ENCODE assay signal across 1 cellular context in the genomic region with DNA sequence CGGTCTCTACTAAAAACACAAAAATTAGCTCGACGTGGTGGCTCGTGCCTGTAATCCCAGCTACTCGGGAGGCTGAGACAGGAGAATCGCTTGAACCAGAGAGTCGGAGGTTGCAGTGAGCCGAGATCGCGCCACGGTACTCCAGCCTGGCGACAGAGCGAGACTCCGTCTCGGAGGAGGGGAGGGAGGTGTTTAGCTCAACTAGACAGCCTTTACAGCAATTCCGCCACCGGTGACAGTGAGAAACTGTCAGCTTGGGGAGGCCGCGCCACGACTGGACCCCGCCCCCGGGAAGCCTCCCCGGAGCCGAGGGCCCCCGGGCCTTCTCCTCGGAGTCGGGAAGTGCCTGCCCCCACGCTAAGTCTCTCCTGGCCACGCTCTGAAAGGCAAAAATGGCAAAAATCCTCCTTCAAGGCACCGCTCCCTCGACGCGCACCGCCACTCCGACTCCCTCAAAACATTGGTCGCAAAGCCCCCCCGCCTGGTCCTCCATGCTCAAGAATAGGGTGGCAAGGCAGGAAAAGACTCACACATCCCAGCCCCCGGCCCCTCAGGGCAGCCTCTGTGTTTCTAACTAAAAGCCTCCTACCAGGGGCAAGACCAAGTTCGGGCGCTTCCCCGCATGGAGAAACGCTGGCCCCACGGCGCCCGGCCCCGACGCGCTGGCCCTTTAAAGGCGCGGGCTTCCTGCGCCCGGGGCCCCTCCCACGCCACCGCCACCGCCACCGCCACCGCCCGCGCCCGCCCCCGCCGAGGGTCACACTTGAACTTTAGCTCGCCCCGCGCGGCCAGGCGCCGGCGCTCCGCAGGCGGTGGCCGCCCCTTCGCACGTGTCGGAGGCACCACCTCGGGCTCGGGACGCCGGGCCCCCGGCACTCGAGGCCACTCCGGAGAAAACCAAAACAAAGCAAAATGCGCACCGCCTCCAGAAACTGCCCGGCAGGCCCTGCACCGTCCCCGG.
TF ChIP-seq lines count a peak whose summit lies in the region.

No MANE protein-coding gene starts in this region.

TF ChIP-seq in GM23338, 12 proteins besides CTCF, POLR2A, EP300 and RAD21 (continued from another document):
- TF ChIP-seq ZNF462 (CRISPR knock-in tag; IDR thresholded peaks at IDR 0.05) (no peak), ZNF114 (CRISPR knock-in tag; IDR thresholded peaks at IDR 0.05) (no peak), ZNF331 (CRISPR knock-in tag; IDR thresholded peaks at IDR 0.05; ENCODE audit: low read depth) (no peak), EZH2 (IDR thresholded peaks at IDR 0.05; ENCODE audit: low read depth, unreplicated experiment) (no peak), POLR2AphosphoS5 (IDR thresholded peaks at IDR 0.05; ENCODE audit: low read depth) (no peak; the same call in 1 of the 2 replicates), STAT1 (IDR thresholded peaks at IDR 0.05; ENCODE audit: unreplicated experiment) (no peak), EZH2phosphoT487 (IDR thresholded peaks at IDR 0.05; ENCODE audit: unreplicated experiment) (no peak)
- TF ChIP-seq, protein P1, sequence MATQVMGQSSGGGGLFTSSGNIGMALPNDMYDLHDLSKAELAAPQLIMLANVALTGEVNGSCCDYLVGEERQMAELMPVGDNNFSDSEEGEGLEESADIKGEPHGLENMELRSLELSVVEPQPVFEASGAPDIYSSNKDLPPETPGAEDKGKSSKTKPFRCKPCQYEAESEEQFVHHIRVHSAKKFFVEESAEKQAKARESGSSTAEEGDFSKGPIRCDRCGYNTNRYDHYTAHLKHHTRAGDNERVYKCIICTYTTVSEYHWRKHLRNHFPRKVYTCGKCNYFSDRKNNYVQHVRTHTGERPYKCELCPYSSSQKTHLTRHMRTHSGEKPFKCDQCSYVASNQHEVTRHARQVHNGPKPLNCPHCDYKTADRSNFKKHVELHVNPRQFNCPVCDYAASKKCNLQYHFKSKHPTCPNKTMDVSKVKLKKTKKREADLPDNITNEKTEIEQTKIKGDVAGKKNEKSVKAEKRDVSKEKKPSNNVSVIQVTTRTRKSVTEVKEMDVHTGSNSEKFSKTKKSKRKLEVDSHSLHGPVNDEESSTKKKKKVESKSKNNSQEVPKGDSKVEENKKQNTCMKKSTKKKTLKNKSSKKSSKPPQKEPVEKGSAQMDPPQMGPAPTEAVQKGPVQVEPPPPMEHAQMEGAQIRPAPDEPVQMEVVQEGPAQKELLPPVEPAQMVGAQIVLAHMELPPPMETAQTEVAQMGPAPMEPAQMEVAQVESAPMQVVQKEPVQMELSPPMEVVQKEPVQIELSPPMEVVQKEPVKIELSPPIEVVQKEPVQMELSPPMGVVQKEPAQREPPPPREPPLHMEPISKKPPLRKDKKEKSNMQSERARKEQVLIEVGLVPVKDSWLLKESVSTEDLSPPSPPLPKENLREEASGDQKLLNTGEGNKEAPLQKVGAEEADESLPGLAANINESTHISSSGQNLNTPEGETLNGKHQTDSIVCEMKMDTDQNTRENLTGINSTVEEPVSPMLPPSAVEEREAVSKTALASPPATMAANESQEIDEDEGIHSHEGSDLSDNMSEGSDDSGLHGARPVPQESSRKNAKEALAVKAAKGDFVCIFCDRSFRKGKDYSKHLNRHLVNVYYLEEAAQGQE (IDR thresholded peaks at IDR 0.05; ENCODE audit: unreplicated experiment) = no peak
TF ChIP-seq in GM23338: peak in this region for 0.
